In the genomic region with DNA sequence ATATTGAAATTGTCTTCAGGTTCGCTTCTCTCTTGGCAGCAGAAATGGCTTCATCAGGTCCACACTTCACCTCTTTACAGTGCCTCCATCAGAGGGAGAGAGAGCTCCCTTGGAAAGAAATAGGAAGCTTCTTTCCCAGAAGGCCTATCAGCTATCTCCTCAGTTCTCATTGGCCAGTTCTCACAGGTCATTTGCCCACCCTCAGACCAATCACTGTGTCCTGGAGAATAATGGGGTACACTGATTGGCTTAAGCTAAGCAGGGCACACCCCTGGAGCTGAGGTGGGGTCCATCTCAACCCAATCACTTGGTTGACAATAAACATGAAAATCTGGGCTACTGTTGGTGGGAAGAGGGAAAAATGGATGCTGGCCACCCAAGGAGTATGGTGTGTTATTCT, we compare ENCODE assay signal across 2 cellular contexts.
TF ChIP-seq lines count a peak whose summit lies in the region.

No MANE protein-coding gene starts in this region.

TF ChIP-seq in HepG2, 621 proteins besides CTCF, POLR2A, EP300 and RAD21:
- no peak for TF ChIP-seq KMT2B (CRISPR knock-in tag; IDR thresholded peaks at IDR 0.05)
- TF ChIP-seq, protein P1, sequence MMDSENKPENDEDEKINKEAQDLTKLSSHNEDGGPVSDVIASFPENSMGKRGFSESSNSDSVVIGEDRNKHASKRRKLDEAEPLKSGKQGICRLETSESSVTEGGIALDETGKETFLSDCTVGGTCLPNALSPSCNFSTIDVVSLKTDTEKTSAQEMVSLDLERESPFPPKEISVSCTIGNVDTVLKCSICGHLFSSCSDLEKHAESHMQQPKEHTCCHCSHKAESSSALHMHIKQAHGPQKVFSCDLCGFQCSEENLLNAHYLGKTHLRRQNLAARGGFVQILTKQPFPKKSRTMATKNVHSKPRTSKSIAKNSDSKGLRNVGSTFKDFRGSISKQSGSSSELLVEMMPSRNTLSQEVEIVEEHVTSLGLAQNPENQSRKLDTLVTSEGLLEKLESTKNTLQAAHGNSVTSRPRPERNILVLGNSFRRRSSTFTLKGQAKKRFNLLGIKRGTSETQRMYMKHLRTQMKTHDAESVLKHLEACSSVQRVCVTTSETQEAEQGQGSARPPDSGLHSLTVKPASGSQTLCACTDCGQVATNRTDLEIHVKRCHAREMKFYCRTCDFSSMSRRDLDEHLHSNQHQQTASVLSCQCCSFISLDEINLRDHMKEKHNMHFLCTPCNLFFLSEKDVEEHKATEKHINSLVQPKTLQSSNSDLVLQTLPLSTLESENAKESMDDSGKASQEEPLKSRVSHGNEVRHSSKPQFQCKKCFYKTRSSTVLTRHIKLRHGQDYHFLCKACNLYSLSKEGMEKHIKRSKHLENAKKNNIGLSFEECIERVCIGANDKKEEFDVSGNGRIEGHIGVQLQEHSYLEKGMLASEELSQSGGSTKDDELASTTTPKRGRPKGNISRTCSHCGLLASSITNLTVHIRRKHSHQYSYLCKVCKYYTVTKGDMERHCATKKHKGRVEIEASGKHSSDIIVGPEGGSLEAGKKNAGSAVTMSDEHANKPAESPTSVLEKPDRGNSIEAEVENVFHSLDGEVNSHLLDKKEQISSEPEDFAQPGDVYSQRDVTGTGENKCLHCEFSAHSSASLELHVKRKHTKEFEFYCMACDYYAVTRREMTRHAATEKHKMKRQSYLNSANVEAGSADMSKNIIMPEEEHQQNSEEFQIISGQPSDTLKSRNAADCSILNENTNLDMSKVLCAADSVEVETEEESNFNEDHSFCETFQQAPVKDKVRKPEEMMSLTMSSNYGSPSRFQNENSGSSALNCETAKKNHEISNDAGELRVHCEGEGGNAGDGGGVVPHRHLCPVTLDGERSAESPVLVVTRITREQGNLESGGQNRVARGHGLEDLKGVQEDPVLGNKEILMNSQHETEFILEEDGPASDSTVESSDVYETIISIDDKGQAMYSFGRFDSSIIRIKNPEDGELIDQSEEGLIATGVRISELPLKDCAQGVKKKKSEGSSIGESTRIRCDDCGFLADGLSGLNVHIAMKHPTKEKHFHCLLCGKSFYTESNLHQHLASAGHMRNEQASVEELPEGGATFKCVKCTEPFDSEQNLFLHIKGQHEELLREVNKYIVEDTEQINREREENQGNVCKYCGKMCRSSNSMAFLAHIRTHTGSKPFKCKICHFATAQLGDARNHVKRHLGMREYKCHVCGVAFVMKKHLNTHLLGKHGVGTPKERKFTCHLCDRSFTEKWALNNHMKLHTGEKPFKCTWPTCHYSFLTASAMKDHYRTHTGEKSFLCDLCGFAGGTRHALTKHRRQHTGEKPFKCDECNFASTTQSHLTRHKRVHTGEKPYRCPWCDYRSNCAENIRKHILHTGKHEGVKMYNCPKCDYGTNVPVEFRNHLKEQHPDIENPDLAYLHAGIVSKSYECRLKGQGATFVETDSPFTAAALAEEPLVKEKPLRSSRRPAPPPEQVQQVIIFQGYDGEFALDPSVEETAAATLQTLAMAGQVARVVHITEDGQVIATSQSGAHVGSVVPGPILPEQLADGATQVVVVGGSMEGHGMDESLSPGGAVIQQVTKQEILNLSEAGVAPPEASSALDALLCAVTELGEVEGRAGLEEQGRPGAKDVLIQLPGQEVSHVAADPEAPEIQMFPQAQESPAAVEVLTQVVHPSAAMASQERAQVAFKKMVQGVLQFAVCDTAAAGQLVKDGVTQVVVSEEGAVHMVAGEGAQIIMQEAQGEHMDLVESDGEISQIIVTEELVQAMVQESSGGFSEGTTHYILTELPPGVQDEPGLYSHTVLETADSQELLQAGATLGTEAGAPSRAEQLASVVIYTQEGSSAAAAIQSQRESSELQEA (CRISPR knock-in tag; IDR thresholded peaks at IDR 0.05; ENCODE audit: not compliant biosample characterization) = no peak
- peak; percentile 62 for TF ChIP-seq NFYC (CRISPR knock-in tag; IDR thresholded peaks at IDR 0.05)
- TF ChIP-seq NFYB (CRISPR knock-in tag; IDR thresholded peaks at IDR 0.05) = peak; percentile 66
- no peak for TF ChIP-seq ZNF180 (CRISPR knock-in tag; IDR thresholded peaks at IDR 0.05; ENCODE audit: borderline replicate concordance, low read depth)

TF ChIP-seq in WTC11, 78 proteins besides CTCF, POLR2A, EP300 and RAD21:
- TF ChIP-seq NFYB (CRISPR knock-in tag; conservative IDR thresholded peaks at IDR 0.05; ENCODE audit: low read depth) (peak; percentile 73), HMGA2 (CRISPR knock-in tag; IDR thresholded peaks at IDR 0.05) (no peak)
